ENCODE assay signal across 8 cellular contexts in the genomic region with DNA sequence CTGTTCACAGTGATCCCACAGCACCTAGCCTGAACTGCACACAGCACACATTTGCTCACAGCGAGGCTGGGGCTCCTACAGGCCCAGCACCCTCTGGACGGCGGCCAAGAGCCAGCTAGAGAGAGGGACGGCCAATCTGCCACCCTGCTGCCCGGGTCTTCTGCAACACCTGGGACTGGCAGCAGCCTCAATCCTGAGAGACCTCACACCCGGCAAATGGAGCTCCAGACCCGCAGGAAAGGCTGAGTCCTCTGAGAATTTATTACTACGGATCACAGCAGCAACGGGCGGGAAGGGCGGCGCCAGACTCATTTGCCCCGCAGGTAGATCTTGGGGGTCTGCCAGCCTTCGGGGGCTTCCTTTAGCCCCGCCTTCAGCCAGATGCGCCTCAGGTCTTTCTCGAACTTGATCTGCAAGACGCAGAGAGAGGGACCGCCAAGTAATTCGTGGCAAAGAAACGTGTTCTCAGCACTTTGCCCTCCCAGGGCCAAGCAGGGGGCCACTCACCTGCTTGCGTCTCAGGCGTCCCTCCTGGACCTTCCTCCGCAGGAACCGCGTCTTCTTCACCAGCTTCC. TPM values are rescaled to one million over a fixed set of nuclear protein-coding genes. Genes with fewer than 3 reads are reported as not detected.
DNase-seq lines count a peak whose midpoint lies in the region; ATAC-seq, FAIRE-seq and TF ChIP-seq lines count a peak whose summit lies in the region.

No MANE protein-coding gene starts in this region.

- intact Hi-C loops in Caco-2 (cut with micrococcal nuclease; ENCODE audit: unreplicated experiment), result no loop called here
- intact Hi-C loops in esophagus muscularis mucosa (cut with DNase I), result loop anchor here (2.0 to 10.0 kb wide), 3 partner anchors 25 to 259 kb away; a partner anchor contains a TSS
- intact Hi-C loops in pancreas (cut with DNase I), result no loop called here

- H3K27ac ChIP-seq in RWPE1 (peak overlapping the region; percentile 90), esophagus muscularis mucosa (replicated peaks in 1 of 4) (peak overlapping the region in 2 of 4 donors; percentile 13 to 88), pancreas (no peak overlapping the region), foreskin keratinocyte (no peak overlapping the region)

- H3K27me3 ChIP-seq in Caco-2 (replicated peaks; ENCODE audit: control insufficient read depth, insufficient read depth, low read length) (no peaks in the 10 kb centered on the region), esophagus muscularis mucosa (no peaks in the 10 kb centered on the region), pancreas (no peaks in the 10 kb centered on the region), foreskin keratinocyte (no peaks in the 10 kb centered on the region)

- DNase-seq in Caco-2 (no peak), RWPE1 (ENCODE audit: low spot score) (no peak), esophagus muscularis mucosa (ENCODE audit: extremely low spot score) (no peak), pancreas (peak in 1 of 6 donors; percentile 61), GM12891 (ENCODE audit: insufficient read length, low spot score) (no peak), foreskin keratinocyte (no peak), medulla oblongata (ENCODE audit: extremely low spot score) (no peak)
- no peak for DNase-seq in stimulated activated CD4-positive, alpha-beta T cell treated with anti-CD3 and anti-CD28 coated beads, Interleukin-4, amount 100 ng/mL, for 24 hours

- H3K27me3 Mint-ChIP-seq in Caco-2 (ENCODE audit: insufficient read depth, unreplicated experiment), result no peaks in the 10 kb centered on the region

- H3K4me1 Mint-ChIP-seq in Caco-2 (ENCODE audit: low read depth, unreplicated experiment), result no peaks in the 10 kb centered on the region

- H3K9me3 ChIP-seq in Caco-2, result no peaks in the 10 kb centered on the region
- no peaks in the 10 kb centered on the region for H3K9me3 ChIP-seq in esophagus muscularis mucosa
- no peaks in the 10 kb centered on the region for H3K9me3 ChIP-seq in pancreas

- peak overlapping the region; percentile 85 for H3K4me3 Mint-ChIP-seq in Caco-2 (ENCODE audit: unreplicated experiment)

- no peaks in the 10 kb centered on the region for H3K9me3 Mint-ChIP-seq in Caco-2 (ENCODE audit: unreplicated experiment)

- TF ChIP-seq EP300 in esophagus muscularis mucosa (IDR thresholded peaks at IDR 0.05), result no peak

- ATAC-seq in pancreas, result no peak
- ATAC-seq in foreskin keratinocyte, result no peak

- WGBS in esophagus muscularis mucosa, result 85% methylated on average over 21 of the region's 26 CpGs
- WGBS in pancreas, 2 donors, result 70 to 76% methylated on average over 26 of the region's 26 CpGs

- H3K4me1 ChIP-seq in Caco-2, result peaks cover 6% of the 10 kb centered on the region
- peaks cover 32 to 45% (median 43%) of the 10 kb centered on the region in 4 donors for H3K4me1 ChIP-seq in esophagus muscularis mucosa
- peaks cover 6 to 26% (median 13%) of the 10 kb centered on the region in 3 donors for H3K4me1 ChIP-seq in pancreas
- H3K4me1 ChIP-seq in foreskin keratinocyte, result no peaks in the 10 kb centered on the region

- CTCF ChIA-PET in Caco-2 (lab: Charles Lee) (no interaction called here), RWPE1 (lab: Yijun Ruan, JAX) (interaction anchor here (1.0 to 2.1 kb wide), 3 partner anchors 22 to 34 kb away, joined by 3 to 10 read pairs (median 3); no protein-coding TSS in a partner anchor)

- H3K36me3 ChIP-seq in Caco-2 (ENCODE audit: control insufficient read depth, insufficient read depth, low read length) (no peaks in the 10 kb centered on the region), esophagus muscularis mucosa (peaks cover 0 to 19% (median 15%) of the 10 kb centered on the region in 4 donors), pancreas (no peaks in the 10 kb centered on the region)

- H3K4me3 ChIP-seq in Caco-2 (ENCODE audit: low read depth, low read length) (peak overlapping the region; percentile 84), esophagus muscularis mucosa (peak overlapping the region; percentile 71 to 99 (median 86)), pancreas (peak overlapping the region in 3 of 4 donors; percentile 95 to 100 (median 98))

- peak overlapping the region; percentile 93 for H3K27ac Mint-ChIP-seq in Caco-2 (ENCODE audit: unreplicated experiment)

- no peak for TF ChIP-seq CTCF in Caco-2 (IDR thresholded peaks at IDR 0.05; ENCODE audit: insufficient read depth in 1 of 2, low read depth in 1 of 2, low read length in 1 of 2, severe bottlenecking in 1 of 2, unreplicated experiment in 1 of 2)
- no peak for TF ChIP-seq CTCF in RWPE1 (conservative IDR thresholded peaks at IDR 0.05; ENCODE audit: low read depth)
- no peak for TF ChIP-seq CTCF in esophagus muscularis mucosa (IDR thresholded peaks at IDR 0.05)
- no peak for TF ChIP-seq CTCF in pancreas (IDR thresholded peaks at IDR 0.05)
- TF ChIP-seq CTCF in foreskin keratinocyte (conservative IDR thresholded peaks at IDR 0.05), result no peak

- FAIRE-seq in pancreas (lab: Jason Lieb, UNC) (no peak), GM12891 (lab: Jason Lieb, UNC) (no peak)

- POLR2A ChIA-PET in Caco-2 (lab: Charles Lee) (interaction anchor here (1.1 kb wide), 1 partner anchor 48 kb away, joined by 3 read pairs; no protein-coding TSS in a partner anchor), RWPE1 (lab: Yijun Ruan, JAX; ENCODE audit: low non-redundant PET) (no interaction called here)

- peaks cover 16% of the 10 kb centered on the region for H3K36me3 Mint-ChIP-seq in Caco-2 (ENCODE audit: insufficient read depth, unreplicated experiment)

- no TSS peak for BruUV-seq in Caco-2 (replicated peaks; lab: Mats Ljungman, UMichigan)

- TF ChIP-seq POLR2A in esophagus muscularis mucosa (IDR thresholded peaks at IDR 0.05; ENCODE audit: low read depth) (no peak), GM12891 (IDR thresholded peaks at IDR 0.05; ENCODE audit: low read depth, low read length) (no peak)

TF ChIP-seq in GM12891, 5 proteins besides CTCF, POLR2A, EP300 and RAD21:
- TF ChIP-seq TAF1 (IDR thresholded peaks at IDR 0.05; ENCODE audit: low read depth, low read length) (no peak), POLR2AphosphoS5 (IDR thresholded peaks at IDR 0.05; ENCODE audit: low read depth, low read length) (no peak), SPI1 (IDR thresholded peaks at IDR 0.05; ENCODE audit: low read depth, low read length) (no peak), PAX5 (IDR thresholded peaks at IDR 0.05; ENCODE audit: insufficient read depth, low read length, severe bottlenecking) (no peak), POU2F2 (IDR thresholded peaks at IDR 0.05; ENCODE audit: low read depth, low read length) (no peak)

RNA-seq across cellular contexts. Expression of a gene that starts 1.4 kb away (rescaled TPM):
- 187 and 200 TPM in 2 replicates for total RNA-seq in Caco-2 (2022)
- total RNA-seq in esophagus muscularis mucosa, result 100 to 1,000 TPM in 3 of 4 donors, 10 to 100 TPM in 1; 98.4 to 152 (median 117) TPM
- total RNA-seq in pancreas, result 10 to 100 TPM; 52.8 to 83.8 (median 57.7) TPM
- polyA plus RNA-seq in pancreas, result 100 to 1,000 TPM; 150 to 161 TPM
- 101 TPM for polyA plus RNA-seq in GM12891 (2012; ENCODE audit: low read depth, missing spikeins)
- 136 and 158 TPM in 2 replicates for total RNA-seq in foreskin keratinocyte
- polyA plus RNA-seq in foreskin keratinocyte, result 256 and 267 TPM in 2 replicates

RNA-seq across cellular contexts. Expression of a gene that starts 15.2 kb away (rescaled TPM):
- total RNA-seq in Caco-2 (2022) (4.9 and 5.0 TPM in 2 replicates), esophagus muscularis mucosa (100 to 1,000 TPM in 2 of 4 donors, 10 to 100 TPM in 2; 68.5 to 129 (median 87.2) TPM), pancreas (10 to 100 TPM in 3 of 6 donors, 1 to 10 TPM in 3; 1.6 to 35.8 (median 7.6) TPM), foreskin keratinocyte (0.32 and 0.37 TPM in 2 replicates)
- polyA plus RNA-seq in pancreas (10 to 100 TPM; 16.8 to 17.6 TPM), foreskin keratinocyte (0.36 and 0.42 TPM in 2 replicates)
- 2.3 TPM for polyA plus RNA-seq in GM12891 (2012; ENCODE audit: low read depth, missing spikeins)

RNA-seq across cellular contexts. Expression of a gene that starts 24.4 kb away (rescaled TPM):
- total RNA-seq in Caco-2 (2022), result 40.6 and 43.0 TPM in 2 replicates
- total RNA-seq in esophagus muscularis mucosa, result 100 to 1,000 TPM in 2 of 4 donors, 10 to 100 TPM in 2; 66.9 to 141 (median 114) TPM
- 10 to 100 TPM; 30.6 to 54.0 (median 48.3) TPM for total RNA-seq in pancreas
- 100 to 1,000 TPM in 1 of 2 donors, 10 to 100 TPM in 1; 80.5 to 103 TPM for polyA plus RNA-seq in pancreas
- 11.5 TPM for polyA plus RNA-seq in GM12891 (2012; ENCODE audit: low read depth, missing spikeins)
- total RNA-seq in foreskin keratinocyte, result 113 and 128 TPM in 2 replicates
- 79.0 and 92.8 TPM in 2 replicates for polyA plus RNA-seq in foreskin keratinocyte

RNA-seq across cellular contexts. Expression of a gene that starts 25.6 kb away (rescaled TPM):
- 145 and 147 TPM in 2 replicates for total RNA-seq in Caco-2 (2022)
- 100 to 1,000 TPM in 2 of 4 donors, 10 to 100 TPM in 2; 73.4 to 136 (median 108) TPM for total RNA-seq in esophagus muscularis mucosa
- total RNA-seq in pancreas, result 100 to 1,000 TPM in 1 of 6 donors, 10 to 100 TPM in 5; 49.2 to 124 (median 77.1) TPM
- polyA plus RNA-seq in pancreas, result 100 to 1,000 TPM; 270 to 409 TPM
- polyA plus RNA-seq in GM12891 (2012; ENCODE audit: low read depth, missing spikeins), result 47.3 TPM
- total RNA-seq in foreskin keratinocyte, result 68.6 and 76.6 TPM in 2 replicates
- polyA plus RNA-seq in foreskin keratinocyte, result 47.1 and 47.7 TPM in 2 replicates

RNA-seq across cellular contexts. Expression of a gene that starts 33.5 kb away (rescaled TPM):
- total RNA-seq in Caco-2 (2022) (109 and 110 TPM in 2 replicates), esophagus muscularis mucosa (100 to 1,000 TPM; 144 to 175 (median 155) TPM), pancreas (10 to 100 TPM; 42.1 to 71.8 (median 49.1) TPM), foreskin keratinocyte (126 and 150 TPM in 2 replicates)
- polyA plus RNA-seq in pancreas (100 to 1,000 TPM in 1 of 2 donors, 10 to 100 TPM in 1; 69.0 to 121 TPM), foreskin keratinocyte (198 and 221 TPM in 2 replicates)
- 199 TPM for polyA plus RNA-seq in GM12891 (2012; ENCODE audit: low read depth, missing spikeins)
